1 cellular context compared by ENCODE assay signal in the genomic region with DNA sequence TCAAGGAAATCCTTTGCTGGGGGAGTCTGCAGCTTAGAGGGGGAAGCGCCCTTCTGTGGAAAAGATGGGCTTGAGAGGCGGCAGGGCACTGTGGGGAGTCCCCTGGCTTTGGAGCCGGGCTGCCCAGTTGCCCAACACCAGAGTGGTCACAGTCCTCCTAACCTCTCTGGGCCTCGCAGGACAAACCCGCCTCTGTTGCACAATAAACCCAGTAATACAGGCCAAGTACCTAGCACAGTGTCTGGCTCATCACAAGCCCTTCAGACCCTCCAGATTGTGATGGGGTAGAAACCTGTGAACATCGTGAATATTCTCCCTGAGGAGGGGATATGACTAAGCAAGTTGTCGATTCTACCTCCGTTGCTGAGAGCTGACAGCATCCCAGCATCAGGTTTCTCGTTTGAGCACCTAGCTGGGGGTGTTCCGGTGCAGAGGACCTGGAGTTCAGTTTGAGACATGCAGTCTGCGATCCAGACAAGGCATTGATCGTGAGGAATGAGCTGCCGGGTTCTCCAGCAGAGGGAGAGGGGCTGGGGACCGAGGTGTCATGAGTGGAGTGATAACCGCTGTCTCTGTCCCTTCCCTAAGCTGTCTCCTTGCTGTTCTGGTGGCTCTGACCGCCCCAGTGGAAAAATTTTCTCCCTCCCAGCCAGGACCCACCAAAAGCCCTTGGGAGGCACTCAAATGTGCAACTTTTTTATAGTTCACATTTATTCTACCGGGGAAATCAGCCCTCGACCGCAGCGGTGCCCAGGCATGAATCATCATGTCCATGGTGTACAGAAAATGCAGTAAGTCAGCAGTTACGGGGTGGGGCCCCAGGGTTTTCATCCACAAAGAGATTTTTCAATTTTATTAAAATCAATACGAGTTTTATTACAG.
A peak's percentile ranks its signal among the peaks of the same experiment; 100 is the strongest.
TF ChIP-seq lines count a peak whose summit lies in the region.

No MANE protein-coding gene starts in this region.

TF ChIP-seq in endothelial cell of umbilical vein, 7 proteins besides CTCF, POLR2A, EP300 and RAD21:
- TF ChIP-seq MYC (IDR thresholded peaks at IDR 0.05; ENCODE audit: low read depth, low read length) (no peak), EZH2 (IDR thresholded peaks at IDR 0.05; ENCODE audit: borderline replicate concordance, low read depth, low read length, severe bottlenecking) (no peak), FOS (IDR thresholded peaks at IDR 0.05; ENCODE audit: borderline replicate concordance, insufficient read depth, low read length) (peak; percentile 85), GATA2 (IDR thresholded peaks at IDR 0.05; ENCODE audit: insufficient read depth, insufficient read length, low read depth, low read length) (no peak), JUN (IDR thresholded peaks at IDR 0.05; ENCODE audit: borderline replicate concordance, insufficient read depth, insufficient read length, low read depth) (no peak), POLR2AphosphoS5 (IDR thresholded peaks at IDR 0.05; ENCODE audit: insufficient read depth, low read depth, low read length) (no peak)
- TF ChIP-seq, protein P1, sequence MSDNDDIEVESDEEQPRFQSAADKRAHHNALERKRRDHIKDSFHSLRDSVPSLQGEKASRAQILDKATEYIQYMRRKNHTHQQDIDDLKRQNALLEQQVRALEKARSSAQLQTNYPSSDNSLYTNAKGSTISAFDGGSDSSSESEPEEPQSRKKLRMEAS (IDR thresholded peaks at IDR 0.05; ENCODE audit: insufficient read depth, insufficient read length) = no peak
